ENCODE assay signal across 1 cellular context in genomic region chr2:54115284-54116137, GRCh38.
TF ChIP-seq lines count a peak whose summit lies in the region.

Gene ACYP2, plus strand, starts transcription at chr2:54115615.

TF ChIP-seq in K562, 482 proteins besides CTCF, POLR2A, EP300 and RAD21 (continued from another document):
- TF ChIP-seq ZHX1 (conservative IDR thresholded peaks at IDR 0.05; ENCODE audit: low read length) (peak; percentile 49; the same call in 1 of the 2 replicates), PYGO2 (tag; IDR thresholded peaks at IDR 0.05) (no peak), BHLHE40 (IDR thresholded peaks at IDR 0.05; ENCODE audit: low read length) (peak; percentile 74), KDM5B (IDR thresholded peaks at IDR 0.05; ENCODE audit: insufficient replicate concordance, low read depth, low read length) (peak; percentile 96), MLX (CRISPR knock-in tag; conservative IDR thresholded peaks at IDR 0.05) (no peak), OTX1 (CRISPR knock-in tag; IDR thresholded peaks at IDR 0.05) (peak; percentile 63; the same call in 1 of the 2 replicates), SPI1 (IDR thresholded peaks at IDR 0.05; ENCODE audit: borderline replicate concordance, low read depth, low read length) (peak; percentile 93), RBFOX2 (IDR thresholded peaks at IDR 0.05; ENCODE audit: low read depth, low read length) (peak; percentile 99), ZMIZ1 (IDR thresholded peaks at IDR 0.05; ENCODE audit: low read depth in 2 of 2, low read length in 2 of 2) (peak in 1 of 2 experiments; percentile 39; a peak in 1 of 4 replicates), ARID3B (CRISPR knock-in tag; IDR thresholded peaks at IDR 0.05; ENCODE audit: borderline replicate concordance) (peak; percentile 10; the same call in 1 of the 2 replicates), DEAF1 (CRISPR knock-in tag; IDR thresholded peaks at IDR 0.05) (0 out of 2 replicates have a peak, but pooled peaks have one; percentile 10), MAX (CRISPR knock-in tag; IDR thresholded peaks at IDR 0.05) (peak; percentile 81), PHF8 (IDR thresholded peaks at IDR 0.05; ENCODE audit: borderline replicate concordance, low read length) (peak; percentile 99), NR4A1 (CRISPR knock-in tag; IDR thresholded peaks at IDR 0.05) (no peak), NR4A1 (tag; IDR thresholded peaks at IDR 0.05) (no peak), KDM1A (IDR thresholded peaks at IDR 0.05) (0 out of 4 replicates have a peak, but pooled peaks of 1 of the 2 experiments have one; percentile 18), MAFF (IDR thresholded peaks at IDR 0.05; ENCODE audit: low read length) (peak; percentile 66), SRF (CRISPR knock-in tag; IDR thresholded peaks at IDR 0.05) (peak; percentile 48 to 92; a peak in 3 of 4 replicates), EHMT2 (IDR thresholded peaks at IDR 0.05) (peak; percentile 68), C11orf30 (IDR thresholded peaks at IDR 0.05; ENCODE audit: low read depth) (peak; percentile 97), ZNF316 (IDR thresholded peaks at IDR 0.05) (peak; percentile 95), MITF (IDR thresholded peaks at IDR 0.05) (0 out of 2 replicates have a peak, but pooled peaks have one; percentile 30), EP400 (IDR thresholded peaks at IDR 0.05) (peak; percentile 92), NONO (IDR thresholded peaks at IDR 0.05; ENCODE audit: low read depth in 2 of 2, low read length in 1 of 2) (peak; percentile 41 to 52; a peak in 1 of 4 replicates), ZBTB7A (IDR thresholded peaks at IDR 0.05; ENCODE audit: borderline replicate concordance, control insufficient read depth, low read depth, low read length) (peak; percentile 95), UBTF (IDR thresholded peaks at IDR 0.05; ENCODE audit: borderline replicate concordance in 1 of 2, low read depth in 2 of 2, low read length in 2 of 2) (peak; percentile 88 to 97; a peak in 3 of 4 replicates), ZNF239 (CRISPR knock-in tag; IDR thresholded peaks at IDR 0.05) (no peak), ZNF175 (CRISPR knock-in tag; IDR thresholded peaks at IDR 0.05; ENCODE audit: low read depth) (peak; percentile 82), SUPT5H (IDR thresholded peaks at IDR 0.05) (peak; percentile 98), HDAC6 (IDR thresholded peaks at IDR 0.05; ENCODE audit: low read depth, low read length) (no peak)
